9 cellular contexts compared by ENCODE assay signal in genomic region chr15:39084683-39085530, GRCh38.
DNase-seq lines count a peak whose midpoint lies in the region; ATAC-seq, FAIRE-seq and TF ChIP-seq lines count a peak whose summit lies in the region.
"Had no signal": no experiment of that assay in that cellular context is flagged by ENCODE, and none has a peak within 500 bp of the region (broad histone marks: within the 10 kb centered on the region; RNA-seq: fewer than 3 reads in every experiment).

No MANE protein-coding gene starts in this region.

- FAIRE-seq in endothelial cell of umbilical vein (lab: Jason Lieb, UNC) = no peak

- H3K4me3 ChIP-seq in endothelial cell of umbilical vein (replicated peaks in 1 of 3; ENCODE audit: insufficient read depth in 1 of 3, low read depth in 1 of 3, low read length in 3 of 3) = no peak overlapping the region
- peak overlapping the region in 1 of 2 experiments; percentile 30 for H3K4me3 ChIP-seq in neutrophil (ENCODE audit: low read depth in 1 of 2, low read length in 1 of 2)

- H3K36me3 ChIP-seq in endothelial cell of umbilical vein (ENCODE audit: control insufficient read depth in 2 of 2, extremely low read depth in 1 of 2, insufficient read depth in 2 of 2, low read length in 2 of 2) (no peaks in the 10 kb centered on the region), neutrophil (no peaks in the 10 kb centered on the region)

- no peak for TF ChIP-seq POLR2A in endothelial cell of umbilical vein (IDR thresholded peaks at IDR 0.05; ENCODE audit: low read depth, low read length)

- no peaks in the 10 kb centered on the region for H3K79me2 ChIP-seq in endothelial cell of umbilical vein (ENCODE audit: control insufficient read depth, insufficient read depth, low read length)

- no peaks in the 10 kb centered on the region for H3K9me1 ChIP-seq in endothelial cell of umbilical vein (replicated peaks; ENCODE audit: control insufficient read depth, extremely low read depth, insufficient read depth, low read length)

- H3K27me3 ChIP-seq in endothelial cell of umbilical vein (ENCODE audit: control insufficient read depth in 2 of 2, insufficient read depth in 2 of 2, low read length in 2 of 2) = no peaks in the 10 kb centered on the region
- H3K27me3 ChIP-seq in neutrophil = no peaks in the 10 kb centered on the region

- CTCF ChIA-PET in endothelial cell of umbilical vein (lab: Charles Lee) (interaction anchor here (0.8 kb wide), 1 partner anchor 24 kb away, joined by 3 read pairs; no protein-coding TSS in a partner anchor), HEK293T (lab: Yijun Ruan, JAX) (no interaction called here)

- no peak overlapping the region for H3K4me2 ChIP-seq in endothelial cell of umbilical vein (ENCODE audit: insufficient read depth, low read length)

- H3K9me3 ChIP-seq in endothelial cell of umbilical vein (replicated peaks; ENCODE audit: control insufficient read depth, insufficient read depth, low read length) (no peaks in the 10 kb centered on the region), neutrophil (no peaks in the 10 kb centered on the region)

- H3K9ac ChIP-seq in endothelial cell of umbilical vein (replicated peaks; ENCODE audit: extremely low read depth, insufficient read depth, low read length) = no peak overlapping the region

- POLR2A ChIA-PET in endothelial cell of umbilical vein (lab: Charles Lee) (no interaction called here), HEK293T (lab: Yijun Ruan, JAX) (no interaction called here)

- no TSS peak for BruUV-seq in endothelial cell of umbilical vein (replicated peaks; lab: Mats Ljungman, UMichigan)

- H3K4me1 ChIP-seq in endothelial cell of umbilical vein (ENCODE audit: control insufficient read depth, extremely low read depth, insufficient read depth, low read length) (peaks cover 3% of the 10 kb centered on the region), neutrophil (ENCODE audit: control insufficient read depth in 1 of 2, insufficient read depth in 1 of 2, low read depth in 1 of 2, low read length in 1 of 2) (peaks cover 46 to 47% of the 10 kb centered on the region in 2 experiments)

- TF ChIP-seq CTCF in endothelial cell of umbilical vein (IDR thresholded peaks at IDR 0.05; ENCODE audit: extremely low read depth in 1 of 2, insufficient read depth in 1 of 2, low read depth in 1 of 2, low read length in 2 of 2) = no peak
- TF ChIP-seq CTCF in neutrophil (IDR thresholded peaks at IDR 0.05) = no peak

- peak overlapping the region; percentile 51 for H2AFZ ChIP-seq in endothelial cell of umbilical vein (ENCODE audit: low read depth, low read length)

- intact Hi-C loops in endothelial cell of umbilical vein (cut with micrococcal nuclease) = no loop called here

- dilution Hi-C loops in endothelial cell of umbilical vein (cut with MboI; ENCODE audit: extremely low pct_ligation_motif_present, low sequenced_read_pairs) = no loop called here

- no peak for ATAC-seq in GM18907 (IDR thresholded peaks at IDR 0.05; ENCODE audit: unreplicated experiment)
- ATAC-seq in HG02642 (IDR thresholded peaks at IDR 0.05; ENCODE audit: poor library complexity, unreplicated experiment) = no peak

- H3K27ac ChIP-seq in endothelial cell of umbilical vein (ENCODE audit: insufficient read depth, low read depth, low read length) (peak overlapping the region; percentile 57), neutrophil (peak overlapping the region; percentile 76)
- H3K27ac ChIP-seq: VCaP had no signal

- H4K20me1 ChIP-seq in endothelial cell of umbilical vein (replicated peaks; ENCODE audit: control insufficient read depth, extremely low read depth, insufficient read depth, low read length) = no peaks in the 10 kb centered on the region

- DNase-seq in Daoy (ENCODE audit: low read depth) (peak; percentile 11), NCI-H524 (lab: John Stamatoyannopoulos, UW) (peak; percentile 88 to 98), endothelial cell of umbilical vein (ENCODE audit: low read depth, low spot score) (no peak), NCI-H2227 (lab: John Stamatoyannopoulos, UW; ENCODE audit: unreplicated experiment) (no peak), HEK293T (ENCODE audit: extremely low spot score) (no peak)

TF ChIP-seq in endothelial cell of umbilical vein, 7 proteins besides CTCF, POLR2A, EP300 and RAD21:
- TF ChIP-seq MAX (IDR thresholded peaks at IDR 0.05; ENCODE audit: insufficient read depth, insufficient read length) (no peak), MYC (IDR thresholded peaks at IDR 0.05; ENCODE audit: low read depth, low read length) (no peak), FOS (IDR thresholded peaks at IDR 0.05; ENCODE audit: borderline replicate concordance, insufficient read depth, low read length) (no peak), EZH2 (IDR thresholded peaks at IDR 0.05; ENCODE audit: borderline replicate concordance, low read depth, low read length, severe bottlenecking) (no peak), JUN (IDR thresholded peaks at IDR 0.05; ENCODE audit: borderline replicate concordance, insufficient read depth, insufficient read length, low read depth) (no peak)
TF ChIP-seq in endothelial cell of umbilical vein: peak in this region for 0.

TF ChIP-seq in HEK293T, 16 proteins besides CTCF, POLR2A, EP300 and RAD21:
- TF ChIP-seq FOXK2 (IDR thresholded peaks at IDR 0.05) (no peak), L3MBTL2 (conservative IDR thresholded peaks at IDR 0.05) (no peak), FOXA1 (IDR thresholded peaks at IDR 0.05) (no peak), ELF4 (IDR thresholded peaks at IDR 0.05) (no peak), BHLHE40 (IDR thresholded peaks at IDR 0.05; ENCODE audit: borderline replicate concordance) (no peak), CTBP1 (IDR thresholded peaks at IDR 0.05; ENCODE audit: borderline replicate concordance) (no peak), TARDBP (IDR thresholded peaks at IDR 0.05) (no peak), SUZ12 (IDR thresholded peaks at IDR 0.05) (no peak), LEF1 (IDR thresholded peaks at IDR 0.05; ENCODE audit: borderline replicate concordance) (no peak), PKNOX1 (IDR thresholded peaks at IDR 0.05) (no peak), HDGF (IDR thresholded peaks at IDR 0.05; ENCODE audit: borderline replicate concordance) (no peak), FOXM1 (IDR thresholded peaks at IDR 0.05; ENCODE audit: borderline replicate concordance) (no peak), ARNT (IDR thresholded peaks at IDR 0.05) (no peak), NFRKB (IDR thresholded peaks at IDR 0.05) (no peak), SP1 (IDR thresholded peaks at IDR 0.05) (no peak), ZNF384 (IDR thresholded peaks at IDR 0.05) (no peak)

Comparison
In these comparisons a context has a peak if more than half of its experiments do, and no peak if none do; other contexts are left out.
1. DNase-seq: peak in Daoy (single experiment) and NCI-H524 (2 of 2); none in endothelial cell of umbilical vein (single experiment), NCI-H2227 (single experiment) and HEK293T (single experiment).